Comparison of ENCODE assay signal across 18 cellular contexts in the genomic region with DNA sequence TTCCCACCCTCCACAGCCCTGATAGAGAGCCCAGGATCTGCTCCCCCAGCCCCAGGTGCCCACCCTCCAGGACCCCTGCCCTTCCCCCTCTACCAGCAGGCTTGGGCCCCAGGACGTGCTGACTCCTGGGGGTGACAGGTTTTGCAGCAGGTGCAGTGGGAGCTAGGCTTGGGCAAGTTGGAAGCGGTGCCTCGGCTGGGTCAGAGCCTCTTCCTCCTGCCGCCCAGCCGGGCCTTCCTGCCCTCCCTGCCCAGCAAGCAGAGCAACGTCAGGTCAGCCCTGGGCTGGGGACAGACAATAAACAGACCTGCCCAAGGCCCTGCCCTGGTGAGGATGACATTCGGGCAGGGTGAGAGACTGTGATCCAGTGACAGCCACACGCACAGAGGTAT. TPM values are rescaled to one million over a fixed set of nuclear protein-coding genes. Genes with fewer than 3 reads are reported as not detected.
DNase-seq lines count a peak whose midpoint lies in the region; ATAC-seq and TF ChIP-seq lines count a peak whose summit lies in the region.
"Had no signal": no experiment of that assay in that cellular context is flagged by ENCODE, and none has a peak within 500 bp of the region (broad histone marks: within the 10 kb centered on the region; RNA-seq: fewer than 3 reads in every experiment).

No MANE protein-coding gene starts in this region.

- H3K4me3 Mint-ChIP-seq in CD14-positive monocyte (no peak overlapping the region), HFFc6 (no peak overlapping the region)
- H3K4me3 Mint-ChIP-seq: activated CD8-positive, alpha-beta memory T cell treated with anti-CD3 and anti-CD28 coated beads, Interleukin-2, amount 10 ng/mL, durations not matched to agents 7 days and 5 days; immature natural killer cell; stimulated activated naive CD8-positive, alpha-beta T cell treated with anti-CD3 and anti-CD28 coated beads, Interleukin-15, Interleukin-2, amounts not matched to agents 100 ng/mL and 50 ng/mL, for 24 hours; T-cell had no signal

- H3K9me3 Mint-ChIP-seq in CD14-positive monocyte (no peaks in the 10 kb centered on the region), HFFc6 (no peaks in the 10 kb centered on the region)
- H3K9me3 Mint-ChIP-seq: immature natural killer cell; stimulated activated naive CD8-positive, alpha-beta T cell treated with anti-CD3 and anti-CD28 coated beads, Interleukin-15, Interleukin-2, amounts not matched to agents 100 ng/mL and 50 ng/mL, for 24 hours; T-cell had no signal

- H3K4me2 ChIP-seq in neuronal stem cell (ENCODE audit: insufficient read depth, low read length, poor library complexity, severe bottlenecking), result no peak overlapping the region

- H3K27me3 ChIP-seq in esophagus (ENCODE audit: control insufficient read depth in 1 of 2, insufficient read depth in 2 of 2, low read length in 2 of 2) (no peaks in the 10 kb centered on the region), neuronal stem cell (ENCODE audit: control insufficient read depth in 3 of 3, insufficient read depth in 3 of 3, low read depth in 1 of 3, low read length in 3 of 3) (no peaks in the 10 kb centered on the region), suprapubic skin (peaks cover 4% of the 10 kb centered on the region)
- H3K27me3 ChIP-seq: MG63, vagina had no signal

- TF ChIP-seq CTCF in CD14-positive monocyte (IDR thresholded peaks at IDR 0.05) (peak; percentile 59), HFFc6 (IDR thresholded peaks at IDR 0.05) (peak; percentile 66), suprapubic skin (IDR thresholded peaks at IDR 0.05) (no peak)

- no peaks in the 10 kb centered on the region for H3K9me3 ChIP-seq in esophagus (ENCODE audit: control insufficient read depth in 2 of 2, insufficient read depth in 1 of 2, low read depth in 1 of 2, low read length in 1 of 2)
- peaks cover 0 to 3% of the 10 kb centered on the region in 2 donors for H3K9me3 ChIP-seq in neuronal stem cell (replicated peaks in 1 of 2; ENCODE audit: control insufficient read depth in 2 of 2, insufficient read depth in 1 of 2, low read depth in 1 of 2, low read length in 2 of 2)
- no peaks in the 10 kb centered on the region for H3K9me3 ChIP-seq in suprapubic skin
- H3K9me3 ChIP-seq: MG63, vagina had no signal

- 27 to 40% methylated on average over 8 of the region's 8 CpGs for WGBS in esophagus, 2 donors
- WGBS in neuronal stem cell (ENCODE audit: extremely low coverage in 2 of 2, insufficient read length in 2 of 2, insufficient replicate concordance in 1 of 2), 2 donors, result no CpG with 5 or more reads among the region's 8 CpGs
- 40% methylated on average over 2 of the region's 8 CpGs for WGBS in suprapubic skin

- DNase-seq in CD14-positive monocyte (ENCODE audit: low spot score), result no peak
- no peak for DNase-seq in HFFc6
- no peak for DNase-seq in neuronal stem cell (ENCODE audit: low spot score)
- no peak for DNase-seq in suprapubic skin (ENCODE audit: low spot score in 2 of 2)
- no peak for DNase-seq in activated CD4-positive, CD25-positive, alpha-beta regulatory T cell treated with anti-CD3 and anti-CD28 coated beads, Interleukin-2, amount 50 U/mL, for 72 hours
- DNase-seq: activated gamma-delta T cell had no signal

- peak overlapping the region; percentile 49 for H2BK120ac ChIP-seq in neuronal stem cell (ENCODE audit: low read depth, low read length)

- H3K23ac ChIP-seq in neuronal stem cell (ENCODE audit: low read depth, low read length, poor library complexity), result no peak overlapping the region

- no peaks in the 10 kb centered on the region for H3K36me3 ChIP-seq in esophagus (ENCODE audit: control insufficient read depth in 2 of 2, insufficient read depth in 2 of 2, low read length in 1 of 2)
- H3K36me3 ChIP-seq in neuronal stem cell (replicated peaks in 1 of 2; ENCODE audit: control insufficient read depth in 2 of 2, insufficient read depth in 2 of 2, low read length in 2 of 2), result no peaks in the 10 kb centered on the region
- H3K36me3 ChIP-seq in suprapubic skin, result no peaks in the 10 kb centered on the region
- H3K36me3 ChIP-seq: MG63, vagina had no signal

- H2BK15ac ChIP-seq in neuronal stem cell (ENCODE audit: low read length), result peak overlapping the region; percentile 18

- no peaks in the 10 kb centered on the region for H3K4me1 Mint-ChIP-seq in CD14-positive monocyte
- peaks cover 6% of the 10 kb centered on the region; the same call in 1 of the 2 replicates for H3K4me1 Mint-ChIP-seq in HFFc6 (ENCODE audit: low read depth)
- H3K4me1 Mint-ChIP-seq: activated CD8-positive, alpha-beta memory T cell treated with anti-CD3 and anti-CD28 coated beads, Interleukin-2, amount 10 ng/mL, durations not matched to agents 7 days and 5 days; immature natural killer cell; T-cell had no signal

- peak overlapping the region; percentile 39 for H3K9ac ChIP-seq in neuronal stem cell (ENCODE audit: low read depth, low read length, poor library complexity)

- H3K4ac ChIP-seq in neuronal stem cell (ENCODE audit: low read length), result peak overlapping the region; percentile 40

- H4K91ac ChIP-seq in neuronal stem cell (ENCODE audit: low read depth, low read length, poor library complexity), result no peak overlapping the region

- H3K36me3 Mint-ChIP-seq in CD14-positive monocyte (no peaks in the 10 kb centered on the region), HFFc6 (ENCODE audit: low read depth) (no peaks in the 10 kb centered on the region)
- H3K36me3 Mint-ChIP-seq: activated CD8-positive, alpha-beta memory T cell treated with anti-CD3 and anti-CD28 coated beads, Interleukin-2, amount 10 ng/mL, durations not matched to agents 7 days and 5 days; immature natural killer cell; T-cell had no signal

- intact Hi-C loops in CD14-positive monocyte (cut with micrococcal nuclease), result loop anchor here (2.0 to 5.0 kb wide), 2 partner anchors 65 kb away; no protein-coding TSS in a partner anchor

- H3K27me3 Mint-ChIP-seq in CD14-positive monocyte (ENCODE audit: low read depth in 3 of 3) (peaks cover 4 to 15% (median 10%) of the 10 kb centered on the region in 3 donors), HFFc6 (ENCODE audit: insufficient read depth) (peaks cover 10% of the 10 kb centered on the region)

- H2BK12ac ChIP-seq in neuronal stem cell (ENCODE audit: low read length), result peak overlapping the region; percentile 4

- peak overlapping the region; percentile 69 to 88 for H3K27ac ChIP-seq in esophagus (ENCODE audit: low read depth in 2 of 2, low read length in 1 of 2)
- H3K27ac ChIP-seq in neuronal stem cell (replicated peaks; ENCODE audit: low read length), result no peak overlapping the region
- no peak overlapping the region for H3K27ac ChIP-seq in suprapubic skin
- H3K27ac ChIP-seq: vagina had no signal

- H3K79me1 ChIP-seq in neuronal stem cell (ENCODE audit: low read depth, low read length), result no peaks in the 10 kb centered on the region

- H2AK5ac ChIP-seq in neuronal stem cell (ENCODE audit: low read depth, low read length), result peak overlapping the region; percentile 87

- peak overlapping the region; percentile 68 for H3K18ac ChIP-seq in neuronal stem cell (ENCODE audit: low read length)

- H3K4me3 ChIP-seq in esophagus (ENCODE audit: low read depth in 1 of 2, low read length in 2 of 2) (no peak overlapping the region), neuronal stem cell (ENCODE audit: low read length in 2 of 2) (no peak overlapping the region), suprapubic skin (no peak overlapping the region)
- H3K4me3 ChIP-seq: MG63, vagina had no signal

- H3K14ac ChIP-seq in neuronal stem cell (ENCODE audit: low read length), result no peak overlapping the region

- ATAC-seq in GM21786 (IDR thresholded peaks at IDR 0.05; ENCODE audit: unreplicated experiment), result no peak
- no peak for ATAC-seq in HG02763 (IDR thresholded peaks at IDR 0.05; ENCODE audit: unreplicated experiment)

- H3K27ac Mint-ChIP-seq in CD14-positive monocyte (peak overlapping the region in 1 of 7 donors; percentile 48), HFFc6 (no peak overlapping the region)
- H3K27ac Mint-ChIP-seq: activated CD8-positive, alpha-beta memory T cell treated with anti-CD3 and anti-CD28 coated beads, Interleukin-2, amount 10 ng/mL, durations not matched to agents 7 days and 5 days; stimulated activated naive CD8-positive, alpha-beta T cell treated with anti-CD3 and anti-CD28 coated beads, Interleukin-15, Interleukin-2, amounts not matched to agents 100 ng/mL and 50 ng/mL, for 24 hours; T-cell had no signal

- peak overlapping the region; percentile 42 for H2BK5ac ChIP-seq in neuronal stem cell (ENCODE audit: low read length)

- peak overlapping the region; percentile 73 for H4K8ac ChIP-seq in neuronal stem cell (ENCODE audit: low read depth, low read length)

- TF ChIP-seq EP300 in suprapubic skin (IDR thresholded peaks at IDR 0.05), result no peak

- no peaks in the 10 kb centered on the region for H3K4me1 ChIP-seq in esophagus (ENCODE audit: control insufficient read depth in 2 of 2, insufficient read depth in 2 of 2, low read length in 1 of 2)
- no peaks in the 10 kb centered on the region for H3K4me1 ChIP-seq in neuronal stem cell (ENCODE audit: control insufficient read depth in 2 of 2, insufficient read depth in 1 of 2, low read depth in 1 of 2, low read length in 2 of 2)
- H3K4me1 ChIP-seq in suprapubic skin, result peaks cover 7% of the 10 kb centered on the region
- H3K4me1 ChIP-seq: vagina had no signal

- TF ChIP-seq POLR2A in suprapubic skin (IDR thresholded peaks at IDR 0.05), result no peak

- H2AFZ ChIP-seq in neuronal stem cell (ENCODE audit: low read length), result peak overlapping the region; percentile 75

RNA-seq across cellular contexts. Expression of gene NCCRP1, which starts 9.2 kb away (rescaled TPM):
- polyA plus RNA-seq in CD14-positive monocyte (not detected), esophagus (100 to 1,000 TPM; 296 to 510 TPM)
- total RNA-seq in HFFc6 (2021; fragmentation: NEBNext Ultra II Directional; extraction: Animal tissue kit (Norgen Biotek cat#: 25700)), result not detected
- 2.0 TPM for polyA plus RNA-seq in neuronal stem cell (2013, experiment 1 of 2)
- 1.6 TPM for polyA plus RNA-seq in neuronal stem cell (2013, experiment 2 of 2)
- total RNA-seq in suprapubic skin, result 100 to 1,000 TPM in 3 of 4 donors, 10 to 100 TPM in 1; 32.7 to 420 (median 277) TPM
- total RNA-seq: activated CD8-positive, alpha-beta memory T cell treated with anti-CD3 and anti-CD28 coated beads, Interleukin-2, amount 10 ng/mL, durations not matched to agents 7 days and 5 days; cerebellum; osteoblast had no signal
- polyA plus RNA-seq: immature natural killer cell had no signal

RNA-seq across cellular contexts. Expression of gene SYCN, which starts 16.5 kb away (rescaled TPM):
- polyA plus RNA-seq in CD14-positive monocyte (not detected), esophagus (under 1 TPM in 1 of 2 donors, not detected in 1; 0.22 TPM)
- not detected for total RNA-seq in HFFc6 (2021; fragmentation: NEBNext Ultra II Directional; extraction: Animal tissue kit (Norgen Biotek cat#: 25700))
- not detected for polyA plus RNA-seq in neuronal stem cell (2013, experiment 1 of 2)
- polyA plus RNA-seq in neuronal stem cell (2013, experiment 2 of 2), result not detected
- not detected for total RNA-seq in suprapubic skin
- total RNA-seq: activated CD8-positive, alpha-beta memory T cell treated with anti-CD3 and anti-CD28 coated beads, Interleukin-2, amount 10 ng/mL, durations not matched to agents 7 days and 5 days; cerebellum; osteoblast; vagina had no signal
- polyA plus RNA-seq: BJ, immature natural killer cell had no signal

RNA-seq across cellular contexts. Expression of gene IFNL3, which starts 57.3 kb away (rescaled TPM):
- polyA plus RNA-seq in CD14-positive monocyte (not detected), esophagus (not detected)
- total RNA-seq in HFFc6 (2021; fragmentation: NEBNext Ultra II Directional; extraction: Animal tissue kit (Norgen Biotek cat#: 25700)), result not detected
- polyA plus RNA-seq in neuronal stem cell (2013, experiment 1 of 2), result not detected
- polyA plus RNA-seq in neuronal stem cell (2013, experiment 2 of 2), result 0.06 TPM
- total RNA-seq in suprapubic skin, result not detected
- total RNA-seq: cerebellum, osteoblast, T-cell, vagina had no signal
- polyA plus RNA-seq: BJ, immature natural killer cell had no signal

Comparison
In these comparisons a context has a peak if more than half of its experiments do, and no peak if none do; other contexts are left out.
1. CTCF ChIP-seq: peak in CD14-positive monocyte (single experiment) and HFFc6 (single experiment); none in suprapubic skin (0 of 2).
2. H3K27ac ChIP-seq: peak in esophagus (2 of 2); none in neuronal stem cell (single experiment) and suprapubic skin (single experiment).
3. RNA of gene NCCRP1, which starts 9.2 kb away (total RNA-seq): 32.7 to 420 TPM in suprapubic skin; not detected in HFFc6; every median in the first group is over 10 times any median in the second.